In genomic region chr2:178059656-178060055, GRCh38 we compare ENCODE assay signal across 18 cellular contexts. TPM values are rescaled to one million over a fixed set of nuclear protein-coding genes. Genes with fewer than 3 reads are reported as not detected.
DNase-seq lines count a peak whose midpoint lies in the region; ATAC-seq and TF ChIP-seq lines count a peak whose summit lies in the region.
"Had no signal": no experiment of that assay in that cellular context is flagged by ENCODE, and none has a peak within 500 bp of the region (broad histone marks: within the 10 kb centered on the region; RNA-seq: fewer than 3 reads in every experiment).

No MANE protein-coding gene starts in this region.

- TF ChIP-seq POLR2A in stomach (IDR thresholded peaks at IDR 0.05), result no peak

- no peak overlapping the region for H3K4me3 Mint-ChIP-seq in stimulated activated effector memory CD8-positive, alpha-beta T cell treated with anti-CD3 and anti-CD28 coated beads, Interleukin-12 subunit alpha, Interleukin-12 subunit beta, amount 100 ng/mL, for 72 hours
- H3K4me3 Mint-ChIP-seq: CD4-positive, alpha-beta memory T cell; HFFc6 had no signal

- H3K36me3 ChIP-seq in Loucy (ENCODE audit: insufficient read depth, low read length) (no peaks in the 10 kb centered on the region), stomach (no peaks in the 10 kb centered on the region), MM.1S (replicated peaks; ENCODE audit: insufficient read depth, low read length) (no peaks in the 10 kb centered on the region)
- H3K36me3 ChIP-seq: HAP-1 had no signal

- H3K9me3 ChIP-seq in Loucy (ENCODE audit: insufficient read depth, low read depth, low read length) (no peaks in the 10 kb centered on the region), stomach (no peaks in the 10 kb centered on the region), MM.1S (replicated peaks; ENCODE audit: insufficient read depth, low read length) (no peaks in the 10 kb centered on the region)
- H3K9me3 ChIP-seq: HAP-1 had no signal

- no peaks in the 10 kb centered on the region for H3K36me3 Mint-ChIP-seq in stimulated activated effector memory CD8-positive, alpha-beta T cell treated with anti-CD3 and anti-CD28 coated beads, Interleukin-12 subunit alpha, Interleukin-12 subunit beta, amount 100 ng/mL, for 72 hours
- H3K36me3 Mint-ChIP-seq: CD4-positive, alpha-beta memory T cell had no signal

- H3K4me2 ChIP-seq in Loucy (ENCODE audit: low read depth, low read length, poor library complexity, severe bottlenecking) (no peak overlapping the region), MM.1S (ENCODE audit: low read depth, low read length) (no peak overlapping the region)

- H3K9ac ChIP-seq in Loucy (ENCODE audit: low read depth, low read length, poor library complexity, severe bottlenecking), result no peak overlapping the region
- no peak overlapping the region for H3K9ac ChIP-seq in MM.1S (ENCODE audit: low read length)

- H3K27ac ChIP-seq in stomach (no peak overlapping the region), MM.1S (ENCODE audit: low read length) (no peak overlapping the region)

- 88 to 100% (median 93%) methylated on average over 2 of the region's 2 CpGs for WGBS in stomach, 5 donors

- H3K9me2 ChIP-seq in Loucy (replicated peaks; ENCODE audit: low read depth, low read length) (no peaks in the 10 kb centered on the region), MM.1S (replicated peaks; ENCODE audit: insufficient read depth, low read length) (no peaks in the 10 kb centered on the region)

- peak; percentile 32 for ATAC-seq in stimulated activated effector memory CD8-positive, alpha-beta T cell treated with anti-CD3 and anti-CD28 coated beads, Interleukin-12 subunit alpha, Interleukin-12 subunit beta, amount 100 ng/mL, for 72 hours

- H3K4me1 ChIP-seq in Loucy (ENCODE audit: insufficient read depth, low read length, poor library complexity, severe bottlenecking) (no peaks in the 10 kb centered on the region), stomach (no peaks in the 10 kb centered on the region), MM.1S (ENCODE audit: low read length) (no peaks in the 10 kb centered on the region)
- H3K4me1 ChIP-seq: HAP-1 had no signal

- no peaks in the 10 kb centered on the region for H3K9me3 Mint-ChIP-seq in stimulated activated effector memory CD8-positive, alpha-beta T cell treated with anti-CD3 and anti-CD28 coated beads, Interleukin-12 subunit alpha, Interleukin-12 subunit beta, amount 100 ng/mL, for 72 hours
- H3K9me3 Mint-ChIP-seq: HFFc6 had no signal

- H4K20me1 ChIP-seq in Loucy (ENCODE audit: insufficient read depth, low read length, poor library complexity, severe bottlenecking) (no peaks in the 10 kb centered on the region), MM.1S (ENCODE audit: insufficient read depth, low read length) (no peaks in the 10 kb centered on the region)

- no peaks in the 10 kb centered on the region for H3K27me3 ChIP-seq in Loucy (ENCODE audit: insufficient read depth, low read length, poor library complexity, severe bottlenecking)
- H3K27me3 ChIP-seq in stomach, result no peaks in the 10 kb centered on the region
- no peaks in the 10 kb centered on the region for H3K27me3 ChIP-seq in MM.1S (replicated peaks; ENCODE audit: insufficient read depth, low read length)

- H3F3A ChIP-seq in Loucy (ENCODE audit: low read depth), result no peaks in the 10 kb centered on the region
- no peaks in the 10 kb centered on the region for H3F3A ChIP-seq in MM.1S (ENCODE audit: insufficient read depth, low read length)

- H3K4me3 ChIP-seq in Loucy (ENCODE audit: low read length, poor library complexity, severe bottlenecking), result no peak overlapping the region
- no peak overlapping the region for H3K4me3 ChIP-seq in stomach
- H3K4me3 ChIP-seq in MM.1S (ENCODE audit: low read length), result no peak overlapping the region
- H3K4me3 ChIP-seq: HAP-1 had no signal

- no peaks in the 10 kb centered on the region for H3K4me1 Mint-ChIP-seq in stimulated activated effector memory CD8-positive, alpha-beta T cell treated with anti-CD3 and anti-CD28 coated beads, Interleukin-12 subunit alpha, Interleukin-12 subunit beta, amount 100 ng/mL, for 72 hours
- H3K4me1 Mint-ChIP-seq: CD4-positive, alpha-beta memory T cell had no signal

- TF ChIP-seq EP300 in stomach (IDR thresholded peaks at IDR 0.05), result no peak

- H2AFZ ChIP-seq in Loucy (ENCODE audit: low read length), result peak overlapping the region; percentile 30; the same call in 1 of the 2 replicates
- no peak overlapping the region for H2AFZ ChIP-seq in MM.1S (ENCODE audit: low read length)

- H3K79me2 ChIP-seq in Loucy (ENCODE audit: insufficient read depth, low read length) (no peaks in the 10 kb centered on the region), MM.1S (ENCODE audit: low read length) (no peaks in the 10 kb centered on the region)

- H3K27ac Mint-ChIP-seq in stimulated activated effector memory CD8-positive, alpha-beta T cell treated with anti-CD3 and anti-CD28 coated beads, Interleukin-12 subunit alpha, Interleukin-12 subunit beta, amount 100 ng/mL, for 72 hours, result no peak overlapping the region
- H3K27ac Mint-ChIP-seq: CD4-positive, alpha-beta memory T cell; HFFc6 had no signal

- TF ChIP-seq CTCF in Loucy (conservative IDR thresholded peaks at IDR 0.05; ENCODE audit: low read length) (no peak), stomach (IDR thresholded peaks at IDR 0.05) (no peak), MM.1S (IDR thresholded peaks at IDR 0.05; ENCODE audit: low read length) (no peak)

- intact Hi-C loops in stomach (cut with DNase I; ENCODE audit: low total_unique reads), result no loop called here

- peak; percentile 49 for DNase-seq in NCI-H82 (lab: John Stamatoyannopoulos, UW)
- DNase-seq in left kidney (ENCODE audit: low read depth, low spot score), result peak; percentile 60
- DNase-seq in stimulated activated effector memory CD8-positive, alpha-beta T cell treated with anti-CD3 and anti-CD28 coated beads, Interleukin-12 subunit alpha, Interleukin-12 subunit beta, amount 100 ng/mL, for 72 hours (ENCODE audit: low spot score in 2 of 2), result no peak
- DNase-seq in stomach, result no peak
- no peak for DNase-seq in MM.1S
- DNase-seq in activated CD4-positive, alpha-beta T cell treated with anti-CD3 and anti-CD28 coated beads, Interleukin-2, amount 50 U/mL, for 48 hours, result no peak
- DNase-seq: C1 segment of cervical spinal cord; Calu3; CD4-positive, alpha-beta memory T cell; COR-L47; DMS53; DMS79 treated with DMSO at 0.1 percent for 48 hours; GF-D8; GOT3; HFFc6 had no signal

RNA-seq across cellular contexts. Expression of gene PDE11A, which starts 12.9 kb away (rescaled TPM):
- under 1 TPM in 4 of 5 donors, not detected in 1; under 0.01 to 0.87 (median 0.49) TPM for total RNA-seq in stomach
- polyA plus RNA-seq in stomach, result under 1 TPM in 2 of 3 donors, not detected in 1; 0.13 to 0.37 TPM
- total RNA-seq: A673; CD4-positive, alpha-beta memory T cell had no signal
- polyA plus RNA-seq: CD4-positive, alpha-beta memory T cell had no signal

RNA-seq across cellular contexts. Expression of gene RBM45, which starts 52.6 kb away (rescaled TPM):
- 10 to 100 TPM in 4 of 5 donors, 1 to 10 TPM in 1; 7.6 to 37.9 (median 17.1) TPM for total RNA-seq in stomach
- polyA plus RNA-seq in stomach, result 10 to 100 TPM in 2 of 3 donors, 1 to 10 TPM in 1; 7.1 to 16.8 (median 13.8) TPM

Comparison
In these comparisons a context has a peak if more than half of its experiments do, and no peak if none do; other contexts are left out.
1. DNase-seq: peak in NCI-H82 (single experiment) and left kidney (single experiment); none in stimulated activated effector memory CD8-positive, alpha-beta T cell treated with anti-CD3 and anti-CD28 coated beads, Interleukin-12 subunit alpha, Interleukin-12 subunit beta, amount 100 ng/mL, for 72 hours (0 of 2), stomach (single experiment), MM.1S (single experiment) and activated CD4-positive, alpha-beta T cell treated with anti-CD3 and anti-CD28 coated beads, Interleukin-2, amount 50 U/mL, for 48 hours (0 of 2).